7 cellular contexts compared by ENCODE assay signal in genomic region chr15:40845511-40846284, GRCh38. TPM values are rescaled to one million over a fixed set of nuclear protein-coding genes. Genes with fewer than 3 reads are reported as not detected.
DNase-seq lines count a peak whose midpoint lies in the region; ATAC-seq and TF ChIP-seq lines count a peak whose summit lies in the region.
"Had no signal": no experiment of that assay in that cellular context is flagged by ENCODE, and none has a peak within 500 bp of the region (broad histone marks: within the 10 kb centered on the region; RNA-seq: fewer than 3 reads in every experiment).

No MANE protein-coding gene starts in this region.

- no peaks in the 10 kb centered on the region for H3K36me3 ChIP-seq in brain microvascular endothelial cell (replicated peaks)

- no peak overlapping the region for H3K27ac ChIP-seq in brain microvascular endothelial cell

- peaks cover 2% of the 10 kb centered on the region for H3K27me3 ChIP-seq in brain microvascular endothelial cell (replicated peaks)

- no peak overlapping the region for H3K4me3 ChIP-seq in brain microvascular endothelial cell (ENCODE audit: low read depth, low read length)

- in situ Hi-C loops in brain microvascular endothelial cell (cut with HindIII; ENCODE audit: low pct_ligation_motif_present, low sequenced_read_pairs) = no loop called here

- TF ChIP-seq CTCF in brain microvascular endothelial cell (IDR thresholded peaks at IDR 0.05; ENCODE audit: low read depth, low read length, missing control alignments) = no peak

- ATAC-seq in GM19035 (IDR thresholded peaks at IDR 0.05; ENCODE audit: unreplicated experiment) (no peak), GM21367 (IDR thresholded peaks at IDR 0.05; ENCODE audit: unreplicated experiment) (no peak)

- peak; percentile 89 for DNase-seq in ELF-1 (ENCODE audit: low read depth, low spot score)
- DNase-seq in SW480 (ENCODE audit: low spot score) = peak; percentile 94
- DNase-seq in mucosa of gallbladder (ENCODE audit: low spot score) = peak; percentile 91
- no peak for DNase-seq in brain microvascular endothelial cell
- DNase-seq: T1000 had no signal

RNA-seq across cellular contexts. Expression of gene SPINT1, which starts 1.9 kb away (rescaled TPM):
- 232 TPM for total RNA-seq in mucosa of gallbladder

RNA-seq across cellular contexts. Expression of gene PPP1R14D, which starts 17.2 kb away (rescaled TPM):
- 23.4 TPM for total RNA-seq in mucosa of gallbladder

RNA-seq across cellular contexts. Expression of gene RHOV, which starts 28.3 kb away (rescaled TPM):
- total RNA-seq in mucosa of gallbladder = 0.63 TPM

RNA-seq across cellular contexts. Expression of gene DNAJC17, which starts 38.4 kb away (rescaled TPM):
- total RNA-seq in mucosa of gallbladder = 41.2 TPM

RNA-seq across cellular contexts. Expression of gene ZFYVE19, which starts 38.8 kb away (rescaled TPM):
- total RNA-seq in mucosa of gallbladder = 45.5 TPM
